ENCODE assay signal across 8 cellular contexts in the genomic region with DNA sequence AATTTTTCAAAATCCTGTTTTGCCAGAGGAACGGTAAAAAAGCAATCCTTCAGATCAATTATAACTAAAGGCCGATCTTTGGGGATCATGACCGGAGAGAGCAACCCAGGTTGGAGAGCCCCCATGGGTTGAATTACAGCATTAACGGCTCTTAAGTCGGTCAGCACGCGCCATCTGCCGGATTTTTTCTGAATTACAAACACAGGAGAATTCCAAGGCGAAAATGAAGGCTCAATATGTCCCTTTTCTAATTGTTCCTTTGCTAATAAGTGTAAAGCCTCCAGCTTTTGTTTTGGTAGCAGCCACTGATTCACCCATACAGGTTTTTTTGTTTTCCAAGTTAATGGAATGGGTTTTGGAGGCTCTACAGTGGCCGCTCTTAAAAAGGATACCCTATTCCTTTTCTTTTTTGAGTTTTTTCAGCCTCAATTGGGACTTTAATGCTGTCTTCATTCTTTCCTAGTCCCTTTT. TPM values are rescaled to one million over a fixed set of nuclear protein-coding genes. Genes with fewer than 3 reads are reported as not detected.
DNase-seq lines count a peak whose midpoint lies in the region; ATAC-seq, FAIRE-seq and TF ChIP-seq lines count a peak whose summit lies in the region.

No MANE protein-coding gene starts in this region.

- ATAC-seq in HG03139 (IDR thresholded peaks at IDR 0.05; ENCODE audit: unreplicated experiment) (no peak), GM18519 (IDR thresholded peaks at IDR 0.05; ENCODE audit: low FRiP score, unreplicated experiment) (no peak)

- H3K4me3 ChIP-seq in keratinocyte (ENCODE audit: control insufficient read depth in 2 of 3, extremely low read depth in 1 of 3, insufficient read depth in 2 of 3, low read depth in 1 of 3, low read length in 3 of 3): no peak overlapping the region

- H2AFZ ChIP-seq in keratinocyte (ENCODE audit: control insufficient read depth, low read length): peak overlapping the region; percentile 16

- H3K9me3 ChIP-seq in keratinocyte (ENCODE audit: control insufficient read depth, low read depth, low read length): no peaks in the 10 kb centered on the region

- dilution Hi-C loops in keratinocyte (cut with MboI; ENCODE audit: extremely low pct_ligation_motif_present, low sequenced_read_pairs): no loop called here

- H4K20me1 ChIP-seq in keratinocyte (ENCODE audit: control insufficient read depth, extremely low read depth, insufficient read depth, low read length): no peaks in the 10 kb centered on the region

- no peaks in the 10 kb centered on the region for H3K4me1 ChIP-seq in keratinocyte (ENCODE audit: control insufficient read depth, extremely low read depth, insufficient read depth, low read length)

- H3K27me3 ChIP-seq in keratinocyte (ENCODE audit: control insufficient read depth, extremely low read depth, insufficient read depth, low read length): no peaks in the 10 kb centered on the region

- H3K4me2 ChIP-seq in keratinocyte (ENCODE audit: control insufficient read depth, extremely low read depth, insufficient read depth, low read depth, low read length): no peak overlapping the region

- no peak for FAIRE-seq in keratinocyte (lab: Jason Lieb, UNC)

- H3K27ac ChIP-seq in keratinocyte (ENCODE audit: control insufficient read depth, insufficient read depth, low read length): no peak overlapping the region

- DNase-seq in GM10266 (ENCODE audit: extremely low spot score): no peak
- peak; percentile 42 for DNase-seq in NCI-H2029 treated with DMSO at 0.1 percent for 48 hours (lab: John Stamatoyannopoulos, UW)
- DNase-seq in T-helper 22 cell (ENCODE audit: low read depth): peak; percentile 31
- DNase-seq in astrocyte of the hippocampus (ENCODE audit: low read depth, low spot score): peak; percentile 75
- no peak for DNase-seq in keratinocyte (ENCODE audit: low read depth, low spot score)
- peak; percentile 67 to 83 for DNase-seq in stimulated activated CD4-positive, alpha-beta T cell treated with anti-CD3 and anti-CD28 coated beads, Interleukin-2, amount 100 ng/mL, for 24 hours

- H3K9me1 ChIP-seq in keratinocyte (ENCODE audit: control insufficient read depth, extremely low read depth, insufficient read depth, low read length): no peaks in the 10 kb centered on the region

- H3K9ac ChIP-seq in keratinocyte (ENCODE audit: control insufficient read depth, extremely low read depth, insufficient read depth, low read length): no peak overlapping the region

- no peaks in the 10 kb centered on the region for H3K36me3 ChIP-seq in keratinocyte (ENCODE audit: control insufficient read depth in 2 of 2, extremely low read depth in 1 of 2, insufficient read depth in 2 of 2, low read length in 2 of 2)

- peak; percentile 70 for TF ChIP-seq CTCF in GM10266 (IDR thresholded peaks at IDR 0.05; ENCODE audit: control insufficient read depth, insufficient read depth, low read depth, missing control alignments)
- peak; percentile 45 to 59 (median 55) for TF ChIP-seq CTCF in keratinocyte (optimal IDR thresholded peaks at IDR 0.05 in 1 of 3, IDR thresholded peaks at IDR 0.05 in 1 of 3, conservative IDR thresholded peaks at IDR 0.05 in 1 of 3; ENCODE audit: extremely low read depth in 1 of 3, insufficient read depth in 2 of 3, low read length in 3 of 3)

- H3K79me2 ChIP-seq in keratinocyte (ENCODE audit: control insufficient read depth, insufficient read depth, low read length): no peaks in the 10 kb centered on the region

RNA-seq across cellular contexts. Expression of gene PTCRA, which starts 16.9 kb away (rescaled TPM):
- not detected in 3 replicates for polyA plus RNA-seq in keratinocyte
- not detected for polyA plus RNA-seq in keratinocyte (2011; ENCODE audit: low read depth)
- polyA plus RNA-seq in keratinocyte (2011; cell fraction: cytosol; rRNA removed): not detected in 2 replicates
- polyA plus RNA-seq in keratinocyte (2011; cell fraction: nucleus; rRNA removed): not detected in 2 replicates
- polyA plus RNA-seq in keratinocyte (2012; ENCODE audit: low replicate concordance): not detected in 2 replicates
- not detected in 3 replicates for polyA minus RNA-seq in keratinocyte
- not detected for polyA minus RNA-seq in keratinocyte (2011; cell fraction: cytosol; rRNA and poly(A)+ RNA removed)
- not detected in 2 replicates for polyA minus RNA-seq in keratinocyte (2011; cell fraction: nucleus; rRNA and poly(A)+ RNA removed)

RNA-seq across cellular contexts. Expression of gene RPL7L1, which starts 19.5 kb away (rescaled TPM):
- polyA plus RNA-seq in keratinocyte: 61.5 to 104 TPM (median 76.8 TPM) in 3 replicates
- polyA plus RNA-seq in keratinocyte (2011; ENCODE audit: low read depth): 55.4 TPM
- polyA plus RNA-seq in keratinocyte (2011; cell fraction: cytosol; rRNA removed): 57.5 and 81.4 TPM in 2 replicates
- polyA plus RNA-seq in keratinocyte (2011; cell fraction: nucleus; rRNA removed): 56.3 and 57.6 TPM in 2 replicates
- polyA plus RNA-seq in keratinocyte (2012; ENCODE audit: low replicate concordance): 71.4 and 104 TPM in 2 replicates
- polyA minus RNA-seq in keratinocyte: 53.5 to 68.3 TPM (median 61.4 TPM) in 3 replicates
- 34.9 TPM for polyA minus RNA-seq in keratinocyte (2011; cell fraction: cytosol; rRNA and poly(A)+ RNA removed)
- 23.8 and 40.0 TPM in 2 replicates for polyA minus RNA-seq in keratinocyte (2011; cell fraction: nucleus; rRNA and poly(A)+ RNA removed)

RNA-seq across cellular contexts. Expression of gene CNPY3, which starts 30.4 kb away (rescaled TPM):
- 15.8 to 30.9 TPM (median 19.7 TPM) in 3 replicates for polyA plus RNA-seq in keratinocyte
- polyA plus RNA-seq in keratinocyte (2011; ENCODE audit: low read depth): 17.5 TPM
- 13.6 and 22.5 TPM in 2 replicates for polyA plus RNA-seq in keratinocyte (2011; cell fraction: cytosol; rRNA removed)
- 21.3 and 22.4 TPM in 2 replicates for polyA plus RNA-seq in keratinocyte (2011; cell fraction: nucleus; rRNA removed)
- polyA plus RNA-seq in keratinocyte (2012; ENCODE audit: low replicate concordance): 15.1 and 28.1 TPM in 2 replicates
- polyA minus RNA-seq in keratinocyte: 15.5 to 22.5 TPM (median 17.9 TPM) in 3 replicates
- polyA minus RNA-seq in keratinocyte (2011; cell fraction: cytosol; rRNA and poly(A)+ RNA removed): 19.0 TPM
- 10.4 and 12.6 TPM in 2 replicates for polyA minus RNA-seq in keratinocyte (2011; cell fraction: nucleus; rRNA and poly(A)+ RNA removed)

Comparison
In these comparisons a context has a peak if more than half of its experiments do, and no peak if none do; other contexts are left out.
1. DNase-seq: peak in NCI-H2029 treated with DMSO at 0.1 percent for 48 hours (single experiment), T-helper 22 cell (single experiment), astrocyte of the hippocampus (single experiment) and stimulated activated CD4-positive, alpha-beta T cell treated with anti-CD3 and anti-CD28 coated beads, Interleukin-2, amount 100 ng/mL, for 24 hours (2 of 2); none in GM10266 (single experiment) and keratinocyte (single experiment).